In genomic region chr5:80116465-80116864, GRCh38 we compare ENCODE assay signal across 21 cellular contexts.
DNase-seq lines count a peak whose midpoint lies in the region; ATAC-seq and TF ChIP-seq lines count a peak whose summit lies in the region.
"Had no signal": no experiment of that assay in that cellular context is flagged by ENCODE, and none has a peak within 500 bp of the region (broad histone marks: within the 10 kb centered on the region; RNA-seq: fewer than 3 reads in every experiment).

No MANE protein-coding gene starts in this region.

- H3K27me3 ChIP-seq in effector memory CD4-positive, alpha-beta T cell (replicated peaks; ENCODE audit: control insufficient read depth, insufficient read depth, low read length, poor library complexity, severe bottlenecking) = no peaks in the 10 kb centered on the region
- H3K27me3 ChIP-seq: esophagus muscularis mucosa, transverse colon had no signal

- POLR2A ChIA-PET in WTC11 (lab: Charles Lee) = interaction anchor here (0.7 kb wide), 1 partner anchor 427 kb away, joined by 4 read pairs; the partner anchor contains the start of gene CMYA5

- H3K27me3 Mint-ChIP-seq in activated naive CD4-positive, alpha-beta T cell treated with anti-CD3 and anti-CD28 coated beads, Interleukin-2, amount 10 ng/mL, durations not matched to agents 7 days and 5 days = no peaks in the 10 kb centered on the region
- H3K27me3 Mint-ChIP-seq in WTC11 (ENCODE audit: low read depth) (no peaks in the 10 kb centered on the region; the same call in 1 of the 2 replicates), nephron progenitor cell (ENCODE audit: low read depth, poor library complexity) (peaks cover 10% of the 10 kb centered on the region)
- H3K27me3 Mint-ChIP-seq: activated CD4-positive, alpha-beta memory T cell treated with anti-CD3 and anti-CD28 coated beads, Interleukin-2, amount 10 ng/mL, durations not matched to agents 7 days and 5 days; stimulated activated naive CD8-positive, alpha-beta T cell treated with anti-CD3 and anti-CD28 coated beads, Interleukin-15, amount 100 ng/mL, for 72 hours had no signal

- no peaks in the 10 kb centered on the region for H3K9me3 ChIP-seq in effector memory CD4-positive, alpha-beta T cell (ENCODE audit: control insufficient read depth, low read length)
- H3K9me3 ChIP-seq: esophagus muscularis mucosa, lower lobe of right lung, transverse colon had no signal

- peaks cover 33% of the 10 kb centered on the region for H3K9me3 Mint-ChIP-seq in activated naive CD4-positive, alpha-beta T cell treated with anti-CD3 and anti-CD28 coated beads, Interleukin-2, amount 10 ng/mL, durations not matched to agents 7 days and 5 days
- peaks cover 3 to 16% of the 10 kb centered on the region in 2 donors for H3K9me3 Mint-ChIP-seq in activated naive CD4-positive, alpha-beta T cell treated with anti-CD3 and anti-CD28 coated beads, Interleukin-2, amount 50 U/mL, for 72 hours
- H3K9me3 Mint-ChIP-seq in WTC11 (peaks cover 30% of the 10 kb centered on the region), nephron progenitor cell (peaks cover 54% of the 10 kb centered on the region)

- no peak for TF ChIP-seq CTCF in WTC11 (IDR thresholded peaks at IDR 0.05)
- TF ChIP-seq CTCF in nephron progenitor cell (IDR thresholded peaks at IDR 0.05) = no peak

- no peak overlapping the region for H3K4me3 ChIP-seq in effector memory CD4-positive, alpha-beta T cell (ENCODE audit: insufficient read depth, low read depth, low read length, poor library complexity, severe bottlenecking)
- H3K4me3 ChIP-seq: esophagus muscularis mucosa, lower lobe of right lung, transverse colon had no signal

- CTCF ChIA-PET in activated naive CD4-positive, alpha-beta T cell treated with anti-CD3 and anti-CD28 coated beads, Interleukin-2, amount 10 ng/mL, durations not matched to agents 7 days and 5 days (lab: Charles Lee) = interaction anchor here (1.2 to 1.4 kb wide), 3 partner anchors 9 to 76 kb away, joined by 3 to 4 read pairs (median 3); no protein-coding TSS in a partner anchor
- CTCF ChIA-PET in WTC11 (lab: Charles Lee) = interaction anchor here (1.0 kb wide), 1 partner anchor 19 kb away, joined by 3 read pairs; no protein-coding TSS in a partner anchor

- peaks cover 3% of the 10 kb centered on the region for H3K36me3 ChIP-seq in effector memory CD4-positive, alpha-beta T cell (ENCODE audit: control insufficient read depth, insufficient read depth, low read length)
- H3K36me3 ChIP-seq: esophagus muscularis mucosa, lower lobe of right lung, transverse colon had no signal

- H3K27ac ChIP-seq in effector memory CD4-positive, alpha-beta T cell (ENCODE audit: insufficient read depth, low read length, poor library complexity, severe bottlenecking) = no peak overlapping the region
- H3K27ac ChIP-seq: esophagus muscularis mucosa, lower lobe of right lung had no signal

- H3K36me3 Mint-ChIP-seq in activated naive CD4-positive, alpha-beta T cell treated with anti-CD3 and anti-CD28 coated beads, Interleukin-2, amount 10 ng/mL, durations not matched to agents 7 days and 5 days = peaks cover 80% of the 10 kb centered on the region
- peaks cover 11 to 22% of the 10 kb centered on the region in 2 donors for H3K36me3 Mint-ChIP-seq in activated naive CD4-positive, alpha-beta T cell treated with anti-CD3 and anti-CD28 coated beads, Interleukin-2, amount 50 U/mL, for 72 hours
- H3K36me3 Mint-ChIP-seq in WTC11 (peaks cover 29% of the 10 kb centered on the region), nephron progenitor cell (ENCODE audit: low read depth) (peaks cover 38% of the 10 kb centered on the region)

- H3K4me1 Mint-ChIP-seq in activated naive CD4-positive, alpha-beta T cell treated with anti-CD3 and anti-CD28 coated beads, Interleukin-2, amount 10 ng/mL, durations not matched to agents 7 days and 5 days = peaks cover 31% of the 10 kb centered on the region
- H3K4me1 Mint-ChIP-seq in WTC11 (peaks cover 17% of the 10 kb centered on the region), nephron progenitor cell (peaks cover 32% of the 10 kb centered on the region)

- peaks cover 16% of the 10 kb centered on the region for H3K4me1 ChIP-seq in effector memory CD4-positive, alpha-beta T cell (ENCODE audit: control insufficient read depth, insufficient read depth, low read length, poor library complexity, severe bottlenecking)
- H3K4me1 ChIP-seq: esophagus muscularis mucosa, lower lobe of right lung had no signal

- H3K4me3 Mint-ChIP-seq in activated naive CD4-positive, alpha-beta T cell treated with anti-CD3 and anti-CD28 coated beads, Interleukin-2, amount 10 ng/mL, durations not matched to agents 7 days and 5 days = no peak overlapping the region
- H3K4me3 Mint-ChIP-seq in WTC11 (no peak overlapping the region), nephron progenitor cell (no peak overlapping the region)
- H3K4me3 Mint-ChIP-seq: activated CD4-positive, alpha-beta memory T cell treated with anti-CD3 and anti-CD28 coated beads, Interleukin-2, amount 10 ng/mL, durations not matched to agents 7 days and 5 days; stimulated activated naive CD8-positive, alpha-beta T cell treated with anti-CD3 and anti-CD28 coated beads, Interleukin-15, amount 100 ng/mL, for 72 hours had no signal

- DNase-seq in activated naive CD4-positive, alpha-beta T cell treated with anti-CD3 and anti-CD28 coated beads, Interleukin-2, amount 10 ng/mL, durations not matched to agents 7 days and 5 days = no peak
- no peak for DNase-seq in activated naive CD4-positive, alpha-beta T cell treated with anti-CD3 and anti-CD28 coated beads, Interleukin-2, amount 50 U/mL, for 72 hours (ENCODE audit: low spot score in 2 of 2)
- peak; percentile 79 for DNase-seq in DMS 273 (lab: John Stamatoyannopoulos, UW; ENCODE audit: unreplicated experiment)
- DNase-seq in WTC11 (ENCODE audit: low spot score) = no peak
- no peak for DNase-seq in nephron progenitor cell
- no peak for DNase-seq in effector memory CD4-positive, alpha-beta T cell
- no peak for DNase-seq in T1000 (lab: John Stamatoyannopoulos, UW)
- DNase-seq: activated CD4-positive, alpha-beta memory T cell treated with anti-CD3 and anti-CD28 coated beads, Interleukin-2, amount 10 ng/mL, durations not matched to agents 7 days and 5 days; activated naive CD4-positive, alpha-beta T cell treated with Interleukin-2 at 50 U/mL for 16 hours; activated T-cell treated with anti-CD3 and anti-CD28 coated beads, Interleukin-2, amount 50 U/mL, for 1 hour; effector CD4-positive, alpha-beta T cell; H7; lower lobe of right lung; NCI-H510A; nucleus accumbens; stimulated activated CD4-positive, alpha-beta T cell treated with anti-CD3 and anti-CD28 coated beads, Interleukin-4, amount 100 ng/mL, for 24 hours; stimulated activated naive CD8-positive, alpha-beta T cell treated with anti-CD3 and anti-CD28 coated beads, Interleukin-15, amount 100 ng/mL, for 72 hours; T-helper 9 cell; transverse colon had no signal

- no peak for ATAC-seq in activated naive CD4-positive, alpha-beta T cell treated with anti-CD3 and anti-CD28 coated beads, Interleukin-2, amount 50 U/mL, for 72 hours
- ATAC-seq in WTC11 = no peak
- no peak for ATAC-seq in HG02840 (IDR thresholded peaks at IDR 0.05; ENCODE audit: low FRiP score, unreplicated experiment)
- ATAC-seq: lower lobe of right lung had no signal

- H3K27ac Mint-ChIP-seq in activated naive CD4-positive, alpha-beta T cell treated with anti-CD3 and anti-CD28 coated beads, Interleukin-2, amount 10 ng/mL, durations not matched to agents 7 days and 5 days = peak overlapping the region; percentile 55
- H3K27ac Mint-ChIP-seq in activated naive CD4-positive, alpha-beta T cell treated with anti-CD3 and anti-CD28 coated beads, Interleukin-2, amount 50 U/mL, for 72 hours = peak overlapping the region in 1 of 2 donors; percentile 57
- H3K27ac Mint-ChIP-seq in WTC11 (peak overlapping the region; percentile 10; the same call in 1 of the 2 replicates), nephron progenitor cell (peak overlapping the region; percentile 80)
- H3K27ac Mint-ChIP-seq: activated CD4-positive, alpha-beta memory T cell treated with anti-CD3 and anti-CD28 coated beads, Interleukin-2, amount 10 ng/mL, durations not matched to agents 7 days and 5 days had no signal

TF ChIP-seq in WTC11, 78 proteins besides CTCF, POLR2A, EP300 and RAD21 (continues in another document):
- TF ChIP-seq ATF1 (CRISPR knock-in tag; IDR thresholded peaks at IDR 0.05) (no peak), FOXP1 (CRISPR knock-in tag; IDR thresholded peaks at IDR 0.05; ENCODE audit: borderline replicate concordance) (no peak), NR1H2 (CRISPR knock-in tag; IDR thresholded peaks at IDR 0.05) (no peak), E2F1 (CRISPR knock-in tag; IDR thresholded peaks at IDR 0.05) (no peak), USF1 (CRISPR knock-in tag; IDR thresholded peaks at IDR 0.05) (no peak), ZNF219 (CRISPR knock-in tag; IDR thresholded peaks at IDR 0.05; ENCODE audit: borderline replicate concordance) (no peak)
